Comparison of ENCODE assay signal across 23 cellular contexts in the genomic region with DNA sequence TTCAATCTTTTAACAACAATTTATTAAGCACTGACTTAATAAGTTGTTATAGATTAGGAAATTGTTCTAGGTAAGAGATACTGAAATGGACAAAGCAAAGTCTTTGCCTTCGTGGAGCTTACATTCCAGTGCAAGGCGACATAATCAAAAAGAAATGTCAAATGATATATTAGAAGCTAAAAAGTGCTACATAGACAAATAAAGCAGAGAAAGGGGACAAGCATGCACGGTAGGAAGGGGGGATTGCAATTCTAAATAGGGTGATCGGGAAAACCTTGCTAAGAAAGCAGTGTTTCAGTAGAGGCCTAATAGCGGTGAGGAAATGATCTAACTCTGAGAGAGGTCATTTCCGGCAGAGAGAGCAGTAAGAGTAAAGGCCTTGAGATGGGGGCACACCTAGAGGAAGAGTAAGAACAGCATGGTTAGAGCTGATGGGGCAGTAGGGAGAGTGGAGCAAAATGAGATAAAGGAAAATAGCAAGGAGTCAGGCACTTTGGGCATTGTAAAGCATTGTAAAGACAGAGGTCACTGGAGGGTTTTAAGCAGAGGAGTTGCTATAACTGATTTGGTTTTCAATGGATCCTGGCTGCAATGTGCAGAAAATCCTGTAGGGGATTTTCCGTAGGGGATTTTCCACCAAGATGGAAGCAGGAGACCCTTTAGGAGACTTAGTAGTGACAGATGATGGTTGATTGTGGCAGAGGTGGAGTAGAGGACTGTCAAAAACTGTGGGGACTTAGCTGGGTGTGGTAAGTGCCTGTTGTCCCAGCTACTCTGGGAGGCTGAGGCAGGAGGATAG.
"Had no signal": no experiment of that assay in that cellular context is flagged by ENCODE, and none has a peak within 500 bp of the region (broad histone marks: within the 10 kb centered on the region; RNA-seq: fewer than 3 reads in every experiment).

No MANE protein-coding gene starts in this region.

- H3K79me2 ChIP-seq: hepatocyte had no signal

- H3K27ac ChIP-seq: hepatocyte, neutrophil, ovary, prostate gland, right atrium auricular region, tibial artery had no signal

- H2AFZ ChIP-seq: hepatocyte had no signal

- H3K4me1 ChIP-seq: prostate gland, right atrium auricular region had no signal

- H3K9me3 ChIP-seq: neutrophil, ovary, prostate gland, right atrium auricular region, tibial artery had no signal

- H3K27me3 ChIP-seq: hepatocyte, neutrophil, ovary, right atrium auricular region, tibial artery had no signal

- FAIRE-seq: endothelial cell of umbilical vein had no signal

- H3K4me2 ChIP-seq: hepatocyte had no signal

- DNase-seq: activated CD4-positive, alpha-beta memory T cell treated with anti-CD3 and anti-CD28 coated beads for 36 hours; activated CD4-positive, alpha-beta T cell treated with anti-CD3 and anti-CD28 coated beads for 4 hours; activated CD4-positive, CD25-positive, alpha-beta regulatory T cell; activated effector memory CD4-positive, alpha-beta T cell treated with Interleukin-2 at 50 U/mL for 16 hours; activated naive CD4-positive, alpha-beta T cell treated with anti-CD3 and anti-CD28 coated beads, Interleukin-2, amount 10 ng/mL, durations not matched to agents 7 days and 5 days; activated T-cell treated with anti-CD3 and anti-CD28 coated beads, Interleukin-2, amount 50 U/mL, for 48 hours; effector CD4-positive, alpha-beta T cell; foreskin melanocyte; left ventricle myocardium superior; mammary epithelial cell; ovary; stimulated activated CD4-positive, alpha-beta T cell treated with anti-CD3 and anti-CD28 coated beads, Interleukin-12 subunit alpha, Interleukin-12 subunit beta, amount 100 ng/mL, for 4 hours; stimulated activated naive CD8-positive, alpha-beta T cell treated with anti-CD3 and anti-CD28 coated beads, Interleukin-15, amount 100 ng/mL, for 72 hours; T-cell; tibial artery had no signal

- ATAC-seq: esophagus mucosa; left ventricle myocardium superior; natural killer cell treated with Interleukin-12 subunit alpha and Interleukin-12 subunit beta and Interleukin-15 and Interleukin-18, amount 100 ng/mL, for 72 hours; stimulated activated effector memory CD8-positive, alpha-beta T cell treated with anti-CD3 and anti-CD28 coated beads, Interleukin-12 subunit alpha, Interleukin-12 subunit beta, amount 100 ng/mL, for 72 hours; stimulated activated naive CD8-positive, alpha-beta T cell treated with anti-CD3 and anti-CD28 coated beads, Interleukin-15, amount 100 ng/mL, for 72 hours; T-cell had no signal

- H3K36me3 ChIP-seq: neutrophil, ovary, prostate gland, right atrium auricular region, tibial artery had no signal

- H3K4me3 ChIP-seq: hepatocyte, ovary, prostate gland, right atrium auricular region, tibial artery had no signal
